In the genomic region with DNA sequence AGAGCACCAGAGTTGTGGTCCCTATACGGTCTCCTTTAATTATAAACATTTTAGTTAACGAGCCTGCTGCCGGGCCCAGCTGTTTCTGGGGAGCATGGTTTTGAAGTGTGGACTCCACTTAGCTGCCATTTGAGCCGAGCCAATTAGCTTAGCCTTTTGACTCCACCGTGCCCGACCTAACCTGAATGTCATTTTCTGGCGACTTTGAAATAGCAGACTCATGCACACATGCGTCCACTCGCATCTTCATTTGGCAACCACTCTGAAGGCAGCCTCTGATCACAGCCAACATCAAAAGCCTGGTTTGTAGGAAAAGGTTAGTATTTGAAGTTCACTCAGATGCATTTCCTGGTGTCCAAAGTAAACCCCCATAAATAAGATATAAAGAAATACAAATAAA, we compare ENCODE assay signal across 15 cellular contexts.
"Had no signal": no experiment of that assay in that cellular context is flagged by ENCODE, and none has a peak within 500 bp of the region (broad histone marks: within the 10 kb centered on the region; RNA-seq: fewer than 3 reads in every experiment).

No MANE protein-coding gene starts in this region.

- H3K4me3 Mint-ChIP-seq: activated naive CD8-positive, alpha-beta T cell; activated T-cell treated with anti-CD3 and anti-CD28 coated beads, Interleukin-2, amount 50 U/mL, for 4 hours; endodermal cell; natural killer cell treated with Interleukin-12 subunit alpha and Interleukin-12 subunit beta and Interleukin-15 and Interleukin-18, amount 100 ng/mL, for 72 hours had no signal

- H3K27me3 ChIP-seq: brain microvascular endothelial cell, ovary, thyroid gland had no signal

- H3K4me3 ChIP-seq: ovary, skin epidermis, thyroid gland had no signal

- H3K27ac ChIP-seq: brain microvascular endothelial cell, ovary, skin epidermis, thyroid gland had no signal

- H3K36me3 ChIP-seq: brain microvascular endothelial cell, ovary had no signal

- H3K9me3 Mint-ChIP-seq: activated T-cell treated with anti-CD3 and anti-CD28 coated beads, Interleukin-2, amount 50 U/mL, for 4 hours; endodermal cell; natural killer cell treated with Interleukin-12 subunit alpha and Interleukin-12 subunit beta and Interleukin-15 and Interleukin-18, amount 100 ng/mL, for 72 hours had no signal

- H3K36me3 Mint-ChIP-seq: natural killer cell treated with Interleukin-12 subunit alpha and Interleukin-12 subunit beta and Interleukin-15 and Interleukin-18, amount 100 ng/mL, for 72 hours had no signal

- H3K9me3 ChIP-seq: ovary, thyroid gland had no signal

- ATAC-seq: activated T-cell treated with anti-CD3 and anti-CD28 coated beads, Interleukin-2, amount 50 U/mL, for 4 hours; natural killer cell treated with Interleukin-12 subunit alpha and Interleukin-12 subunit beta and Interleukin-15 and Interleukin-18, amount 100 ng/mL, for 72 hours had no signal

- DNase-seq: activated CD4-positive, alpha-beta T cell treated with anti-CD3 and anti-CD28 coated beads, Interleukin-2, amount 50 U/mL, for 48 hours; activated CD4-positive, CD25-positive, alpha-beta regulatory T cell treated with anti-CD3 and anti-CD28 coated beads, Interleukin-2, amount 50 U/mL, for 72 hours; activated effector memory CD4-positive, alpha-beta T cell treated with anti-CD3 and anti-CD28 coated beads, Interleukin-2, amount 50 U/mL, for 16 hours; activated T-cell treated with anti-CD3 and anti-CD28 coated beads, Interleukin-2, amount 50 U/mL, for 4 hours; amygdala; brain microvascular endothelial cell; cerebellar nuclear complex; dermis blood vessel endothelial cell; endodermal cell; retina; thyroid gland had no signal

- H3K27ac Mint-ChIP-seq: activated naive CD8-positive, alpha-beta T cell; natural killer cell treated with Interleukin-12 subunit alpha and Interleukin-12 subunit beta and Interleukin-15 and Interleukin-18, amount 100 ng/mL, for 72 hours had no signal

- H3K27me3 Mint-ChIP-seq: activated naive CD8-positive, alpha-beta T cell had no signal
